In genomic region chr19:48616491-48617056, GRCh38 we compare ENCODE assay signal across 9 cellular contexts. TPM values are rescaled to one million over a fixed set of nuclear protein-coding genes. Genes with fewer than 3 reads are reported as not detected.
DNase-seq lines count a peak whose midpoint lies in the region; ATAC-seq and TF ChIP-seq lines count a peak whose summit lies in the region.
"Had no signal": no experiment of that assay in that cellular context is flagged by ENCODE, and none has a peak within 500 bp of the region (broad histone marks: within the 10 kb centered on the region; RNA-seq: fewer than 3 reads in every experiment).

No MANE protein-coding gene starts in this region.

- no peak for DNase-seq in activated naive CD4-positive, alpha-beta T cell treated with Interleukin-2 at 50 U/mL for 16 hours
- no peak for DNase-seq in immature natural killer cell
- DNase-seq in upper lobe of left lung, result no peak
- DNase-seq in Right ventricle myocardium inferior (ENCODE audit: missing footprints), result no peak
- no peak for DNase-seq in HAP-1 (ENCODE audit: low spot score in 2 of 2)
- DNase-seq: posterior cingulate gyrus had no signal

- peak overlapping the region; percentile 84 to 94 (median 93) for H3K27ac ChIP-seq in upper lobe of left lung

- 55 to 80% methylated on average over 8 to 12 of the region's 12 CpGs for WGBS in upper lobe of left lung, 2 donors

- H3K27me3 ChIP-seq in upper lobe of left lung, result no peaks in the 10 kb centered on the region
- no peaks in the 10 kb centered on the region for H3K27me3 ChIP-seq in HAP-1 (ENCODE audit: low read depth)

- peak overlapping the region; percentile 79 for H3K27ac Mint-ChIP-seq in activated naive CD4-positive, alpha-beta T cell treated with anti-CD3 and anti-CD28 coated beads, Interleukin-2, amount 50 U/mL, for 24 hours
- peak overlapping the region; percentile 77 for H3K27ac Mint-ChIP-seq in activated naive CD8-positive, alpha-beta T cell
- peak overlapping the region in 4 of 6 donors; percentile 45 to 99 (median 68) for H3K27ac Mint-ChIP-seq in immature natural killer cell

- peaks cover 30% of the 10 kb centered on the region for H3K36me3 Mint-ChIP-seq in activated naive CD4-positive, alpha-beta T cell treated with anti-CD3 and anti-CD28 coated beads, Interleukin-2, amount 50 U/mL, for 24 hours
- peaks cover 12% of the 10 kb centered on the region for H3K36me3 Mint-ChIP-seq in activated naive CD8-positive, alpha-beta T cell
- peaks cover 8 to 22% (median 10%) of the 10 kb centered on the region in 3 donors for H3K36me3 Mint-ChIP-seq in immature natural killer cell

- intact Hi-C loops in Right ventricle myocardium inferior (cut with DNase I), result no loop called here

- in situ Hi-C loops in HAP-1 (cut with MboI; ENCODE audit: low sequenced_read_pairs), result no loop called here

- TF ChIP-seq POLR2A in upper lobe of left lung (IDR thresholded peaks at IDR 0.05), result no peak

- TF ChIP-seq CTCF in upper lobe of left lung (IDR thresholded peaks at IDR 0.05), result no peak

- peaks cover 31% of the 10 kb centered on the region for H3K4me1 Mint-ChIP-seq in activated naive CD4-positive, alpha-beta T cell treated with anti-CD3 and anti-CD28 coated beads, Interleukin-2, amount 50 U/mL, for 24 hours
- peaks cover 27% of the 10 kb centered on the region for H3K4me1 Mint-ChIP-seq in activated naive CD8-positive, alpha-beta T cell (ENCODE audit: low read depth)
- H3K4me1 Mint-ChIP-seq in immature natural killer cell, result peaks cover 39 to 47% of the 10 kb centered on the region in 2 donors

- H3K36me3 ChIP-seq in upper lobe of left lung (peaks cover 15 to 39% (median 28%) of the 10 kb centered on the region in 4 donors), HAP-1 (replicated peaks) (peaks cover 48% of the 10 kb centered on the region)

- H3K4me3 Mint-ChIP-seq in activated naive CD4-positive, alpha-beta T cell treated with anti-CD3 and anti-CD28 coated beads, Interleukin-2, amount 50 U/mL, for 24 hours, result peak overlapping the region; percentile 96
- peak overlapping the region; percentile 98 for H3K4me3 Mint-ChIP-seq in activated naive CD8-positive, alpha-beta T cell
- H3K4me3 Mint-ChIP-seq in immature natural killer cell, result peak overlapping the region; percentile 40 to 66 (median 57)

- no peak for TF ChIP-seq EP300 in upper lobe of left lung (IDR thresholded peaks at IDR 0.05)

- peak overlapping the region in 1 of 4 donors; percentile 88 for H3K4me3 ChIP-seq in upper lobe of left lung
- no peak overlapping the region for H3K4me3 ChIP-seq in HAP-1

- H3K4me1 ChIP-seq in upper lobe of left lung (peaks cover 33 to 62% (median 43%) of the 10 kb centered on the region in 4 donors), HAP-1 (peaks cover 25% of the 10 kb centered on the region)

- H3K9me3 Mint-ChIP-seq in activated naive CD4-positive, alpha-beta T cell treated with anti-CD3 and anti-CD28 coated beads, Interleukin-2, amount 50 U/mL, for 24 hours, result no peaks in the 10 kb centered on the region
- H3K9me3 Mint-ChIP-seq in activated naive CD8-positive, alpha-beta T cell (ENCODE audit: low read depth), result no peaks in the 10 kb centered on the region
- no peaks in the 10 kb centered on the region for H3K9me3 Mint-ChIP-seq in immature natural killer cell

- H3K9me3 ChIP-seq in upper lobe of left lung, result no peaks in the 10 kb centered on the region
- no peaks in the 10 kb centered on the region for H3K9me3 ChIP-seq in HAP-1

- ATAC-seq in upper lobe of left lung (ENCODE audit: low FRiP score in 2 of 2) (no peak), Right ventricle myocardium inferior (no peak), GM18520 (IDR thresholded peaks at IDR 0.05; ENCODE audit: unreplicated experiment) (no peak)

- no peaks in the 10 kb centered on the region for H3K27me3 Mint-ChIP-seq in activated naive CD4-positive, alpha-beta T cell treated with anti-CD3 and anti-CD28 coated beads, Interleukin-2, amount 50 U/mL, for 24 hours
- no peaks in the 10 kb centered on the region for H3K27me3 Mint-ChIP-seq in activated naive CD8-positive, alpha-beta T cell
- peaks cover 4 to 11% (median 10%) of the 10 kb centered on the region in 3 donors for H3K27me3 Mint-ChIP-seq in immature natural killer cell (ENCODE audit: low read depth in 3 of 3)

RNA-seq across cellular contexts. Expression of gene FAM83E, which starts 1.7 kb away (rescaled TPM):
- not detected for polyA plus RNA-seq in immature natural killer cell
- total RNA-seq in upper lobe of left lung, result 10 to 100 TPM; 24.0 to 87.3 (median 43.3) TPM
- total RNA-seq in Right ventricle myocardium inferior, result not detected

RNA-seq across cellular contexts. Expression of gene RPL18, which starts 2.4 kb away (rescaled TPM):
- polyA plus RNA-seq in immature natural killer cell, result 1,000 to 10,000 TPM in 1 of 3 donors, 100 to 1,000 TPM in 2; 938 to 1,525 (median 950) TPM
- total RNA-seq in upper lobe of left lung, result 1,000 to 10,000 TPM in 5 of 6 donors, 100 to 1,000 TPM in 1; 950 to 1,930 (median 1,443) TPM
- 604 TPM for total RNA-seq in Right ventricle myocardium inferior

RNA-seq across cellular contexts. Expression of gene SPHK2, which starts 2.7 kb away (rescaled TPM):
- 10 to 100 TPM; 10.5 to 14.5 (median 14.1) TPM for polyA plus RNA-seq in immature natural killer cell
- total RNA-seq in upper lobe of left lung (10 to 100 TPM in 5 of 6 donors, 1 to 10 TPM in 1; 9.1 to 50.3 (median 26.8) TPM), Right ventricle myocardium inferior (7.2 TPM)

RNA-seq across cellular contexts. Expression of gene SPACA4, which starts 10.0 kb away (rescaled TPM):
- not detected for polyA plus RNA-seq in immature natural killer cell
- total RNA-seq in upper lobe of left lung, result under 1 TPM in 1 of 6 donors, not detected in 5; 0.27 TPM
- not detected for total RNA-seq in Right ventricle myocardium inferior

RNA-seq across cellular contexts. Expression of gene DBP, which starts 20.6 kb away (rescaled TPM):
- 10 to 100 TPM; 23.6 to 65.1 (median 26.3) TPM for polyA plus RNA-seq in immature natural killer cell
- total RNA-seq in upper lobe of left lung (10 to 100 TPM in 3 of 6 donors, 1 to 10 TPM in 3; 5.2 to 25.4 (median 10.0) TPM), Right ventricle myocardium inferior (15.2 TPM)

Comparison
In these comparisons a context has a peak if more than half of its experiments do, and no peak if none do; other contexts are left out.
1. RNA of gene FAM83E, which starts 1.7 kb away (total RNA-seq): 24.0 to 87.3 TPM in upper lobe of left lung; not detected in Right ventricle myocardium inferior (single experiment); every median in the first group is over 10 times any median in the second.
2. Peak in every context shown above with its lines, with median percentiles within 50 percentile points of each other: H3K27ac Mint-ChIP-seq and H3K4me3 Mint-ChIP-seq.